ENCODE assay signal across 2 cellular contexts in the genomic region with DNA sequence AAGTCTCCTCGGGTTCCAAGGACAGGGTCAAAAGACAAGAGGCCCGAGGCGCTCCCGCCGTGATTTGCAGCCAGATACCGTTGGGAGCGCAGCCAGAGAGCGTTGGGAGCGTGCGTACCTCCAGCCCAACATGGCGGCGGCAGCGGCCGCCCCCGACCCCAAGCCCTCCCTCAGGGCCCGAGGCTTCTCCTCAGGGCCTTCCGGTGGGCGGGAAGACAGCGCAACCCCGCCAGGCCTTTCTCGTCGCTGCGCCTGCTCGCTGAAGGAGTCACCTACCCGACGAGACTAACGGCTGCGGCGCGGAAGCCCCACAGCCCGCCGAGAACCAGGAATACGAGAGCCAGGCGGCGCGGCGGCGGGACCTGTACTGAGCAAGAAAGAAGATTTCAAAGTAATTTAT.
TF ChIP-seq lines count a peak whose summit lies in the region.

No MANE protein-coding gene starts in this region.

TF ChIP-seq in liver, 16 proteins besides CTCF, POLR2A, EP300 and RAD21:
- no peak for TF ChIP-seq RXRA (IDR thresholded peaks at IDR 0.05)
- no peak for TF ChIP-seq HNF4G (IDR thresholded peaks at IDR 0.05)
- TF ChIP-seq NR2F2 (IDR thresholded peaks at IDR 0.05), result no peak
- TF ChIP-seq, protein P1, sequence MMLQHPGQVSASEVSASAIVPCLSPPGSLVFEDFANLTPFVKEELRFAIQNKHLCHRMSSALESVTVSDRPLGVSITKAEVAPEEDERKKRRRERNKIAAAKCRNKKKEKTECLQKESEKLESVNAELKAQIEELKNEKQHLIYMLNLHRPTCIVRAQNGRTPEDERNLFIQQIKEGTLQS (IDR thresholded peaks at IDR 0.05), result no peak
- TF ChIP-seq, protein P2, sequence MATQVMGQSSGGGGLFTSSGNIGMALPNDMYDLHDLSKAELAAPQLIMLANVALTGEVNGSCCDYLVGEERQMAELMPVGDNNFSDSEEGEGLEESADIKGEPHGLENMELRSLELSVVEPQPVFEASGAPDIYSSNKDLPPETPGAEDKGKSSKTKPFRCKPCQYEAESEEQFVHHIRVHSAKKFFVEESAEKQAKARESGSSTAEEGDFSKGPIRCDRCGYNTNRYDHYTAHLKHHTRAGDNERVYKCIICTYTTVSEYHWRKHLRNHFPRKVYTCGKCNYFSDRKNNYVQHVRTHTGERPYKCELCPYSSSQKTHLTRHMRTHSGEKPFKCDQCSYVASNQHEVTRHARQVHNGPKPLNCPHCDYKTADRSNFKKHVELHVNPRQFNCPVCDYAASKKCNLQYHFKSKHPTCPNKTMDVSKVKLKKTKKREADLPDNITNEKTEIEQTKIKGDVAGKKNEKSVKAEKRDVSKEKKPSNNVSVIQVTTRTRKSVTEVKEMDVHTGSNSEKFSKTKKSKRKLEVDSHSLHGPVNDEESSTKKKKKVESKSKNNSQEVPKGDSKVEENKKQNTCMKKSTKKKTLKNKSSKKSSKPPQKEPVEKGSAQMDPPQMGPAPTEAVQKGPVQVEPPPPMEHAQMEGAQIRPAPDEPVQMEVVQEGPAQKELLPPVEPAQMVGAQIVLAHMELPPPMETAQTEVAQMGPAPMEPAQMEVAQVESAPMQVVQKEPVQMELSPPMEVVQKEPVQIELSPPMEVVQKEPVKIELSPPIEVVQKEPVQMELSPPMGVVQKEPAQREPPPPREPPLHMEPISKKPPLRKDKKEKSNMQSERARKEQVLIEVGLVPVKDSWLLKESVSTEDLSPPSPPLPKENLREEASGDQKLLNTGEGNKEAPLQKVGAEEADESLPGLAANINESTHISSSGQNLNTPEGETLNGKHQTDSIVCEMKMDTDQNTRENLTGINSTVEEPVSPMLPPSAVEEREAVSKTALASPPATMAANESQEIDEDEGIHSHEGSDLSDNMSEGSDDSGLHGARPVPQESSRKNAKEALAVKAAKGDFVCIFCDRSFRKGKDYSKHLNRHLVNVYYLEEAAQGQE (IDR thresholded peaks at IDR 0.05), result no peak
- no peak for TF ChIP-seq JUND (IDR thresholded peaks at IDR 0.05)
- TF ChIP-seq FOXA1 (IDR thresholded peaks at IDR 0.05), result no peak
- TF ChIP-seq TAF1 (conservative IDR thresholded peaks at IDR 0.05), result no peak
- TF ChIP-seq SP1 (IDR thresholded peaks at IDR 0.05), result no peak
- no peak for TF ChIP-seq EGR1 (IDR thresholded peaks at IDR 0.05; ENCODE audit: low read depth in 2 of 2)
- no peak for TF ChIP-seq FOXA2 (IDR thresholded peaks at IDR 0.05)
- TF ChIP-seq GABPA (IDR thresholded peaks at IDR 0.05 in 1 of 2, conservative IDR thresholded peaks at IDR 0.05 in 1 of 2), result no peak
- TF ChIP-seq, protein P3, sequence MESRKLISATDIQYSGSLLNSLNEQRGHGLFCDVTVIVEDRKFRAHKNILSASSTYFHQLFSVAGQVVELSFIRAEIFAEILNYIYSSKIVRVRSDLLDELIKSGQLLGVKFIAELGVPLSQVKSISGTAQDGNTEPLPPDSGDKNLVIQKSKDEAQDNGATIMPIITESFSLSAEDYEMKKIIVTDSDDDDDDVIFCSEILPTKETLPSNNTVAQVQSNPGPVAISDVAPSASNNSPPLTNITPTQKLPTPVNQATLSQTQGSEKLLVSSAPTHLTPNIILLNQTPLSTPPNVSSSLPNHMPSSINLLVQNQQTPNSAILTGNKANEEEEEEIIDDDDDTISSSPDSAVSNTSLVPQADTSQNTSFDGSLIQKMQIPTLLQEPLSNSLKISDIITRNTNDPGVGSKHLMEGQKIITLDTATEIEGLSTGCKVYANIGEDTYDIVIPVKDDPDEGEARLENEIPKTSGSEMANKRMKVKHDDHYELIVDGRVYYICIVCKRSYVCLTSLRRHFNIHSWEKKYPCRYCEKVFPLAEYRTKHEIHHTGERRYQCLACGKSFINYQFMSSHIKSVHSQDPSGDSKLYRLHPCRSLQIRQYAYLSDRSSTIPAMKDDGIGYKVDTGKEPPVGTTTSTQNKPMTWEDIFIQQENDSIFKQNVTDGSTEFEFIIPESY (IDR thresholded peaks at IDR 0.05), result no peak
- TF ChIP-seq, protein P4, sequence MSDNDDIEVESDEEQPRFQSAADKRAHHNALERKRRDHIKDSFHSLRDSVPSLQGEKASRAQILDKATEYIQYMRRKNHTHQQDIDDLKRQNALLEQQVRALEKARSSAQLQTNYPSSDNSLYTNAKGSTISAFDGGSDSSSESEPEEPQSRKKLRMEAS (IDR thresholded peaks at IDR 0.05), result no peak
- no peak for TF ChIP-seq YY1 (IDR thresholded peaks at IDR 0.05)

TF ChIP-seq in HepG2, 621 proteins besides CTCF, POLR2A, EP300 and RAD21:
- TF ChIP-seq, protein P5, sequence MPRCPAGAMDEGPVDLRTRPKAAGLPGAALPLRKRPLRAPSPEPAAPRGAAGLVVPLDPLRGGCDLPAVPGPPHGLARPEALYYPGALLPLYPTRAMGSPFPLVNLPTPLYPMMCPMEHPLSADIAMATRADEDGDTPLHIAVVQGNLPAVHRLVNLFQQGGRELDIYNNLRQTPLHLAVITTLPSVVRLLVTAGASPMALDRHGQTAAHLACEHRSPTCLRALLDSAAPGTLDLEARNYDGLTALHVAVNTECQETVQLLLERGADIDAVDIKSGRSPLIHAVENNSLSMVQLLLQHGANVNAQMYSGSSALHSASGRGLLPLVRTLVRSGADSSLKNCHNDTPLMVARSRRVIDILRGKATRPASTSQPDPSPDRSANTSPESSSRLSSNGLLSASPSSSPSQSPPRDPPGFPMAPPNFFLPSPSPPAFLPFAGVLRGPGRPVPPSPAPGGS (CRISPR knock-in tag; IDR thresholded peaks at IDR 0.05), result no peak
- TF ChIP-seq NCOR1 (IDR thresholded peaks at IDR 0.05; ENCODE audit: borderline replicate concordance, low read length) (no peak), ATAD3A (CRISPR knock-in tag; IDR thresholded peaks at IDR 0.05) (no peak), ZNF296 (CRISPR knock-in tag; conservative IDR thresholded peaks at IDR 0.05) (no peak), KDM6A (CRISPR knock-in tag; IDR thresholded peaks at IDR 0.05; ENCODE audit: low read depth) (no peak), SOX13 (IDR thresholded peaks at IDR 0.05) (no peak), SOX13 (CRISPR knock-in tag; conservative IDR thresholded peaks at IDR 0.05 in 1 of 2, IDR thresholded peaks at IDR 0.05 in 1 of 2) (no peak), ZNF782 (CRISPR knock-in tag; IDR thresholded peaks at IDR 0.05; ENCODE audit: borderline replicate concordance) (no peak), ZNF124 (CRISPR knock-in tag; IDR thresholded peaks at IDR 0.05) (no peak), SMAD9 (CRISPR knock-in tag; IDR thresholded peaks at IDR 0.05) (no peak), ZBTB21 (CRISPR knock-in tag; IDR thresholded peaks at IDR 0.05) (no peak)
- TF ChIP-seq, protein P6, sequence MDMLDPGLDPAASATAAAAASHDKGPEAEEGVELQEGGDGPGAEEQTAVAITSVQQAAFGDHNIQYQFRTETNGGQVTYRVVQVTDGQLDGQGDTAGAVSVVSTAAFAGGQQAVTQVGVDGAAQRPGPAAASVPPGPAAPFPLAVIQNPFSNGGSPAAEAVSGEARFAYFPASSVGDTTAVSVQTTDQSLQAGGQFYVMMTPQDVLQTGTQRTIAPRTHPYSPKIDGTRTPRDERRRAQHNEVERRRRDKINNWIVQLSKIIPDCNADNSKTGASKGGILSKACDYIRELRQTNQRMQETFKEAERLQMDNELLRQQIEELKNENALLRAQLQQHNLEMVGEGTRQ (IDR thresholded peaks at IDR 0.05; ENCODE audit: low read depth, low read length), result no peak
- TF ChIP-seq, protein P6 (CRISPR knock-in tag; IDR thresholded peaks at IDR 0.05; ENCODE audit: borderline replicate concordance), result no peak
- TF ChIP-seq, protein P7, sequence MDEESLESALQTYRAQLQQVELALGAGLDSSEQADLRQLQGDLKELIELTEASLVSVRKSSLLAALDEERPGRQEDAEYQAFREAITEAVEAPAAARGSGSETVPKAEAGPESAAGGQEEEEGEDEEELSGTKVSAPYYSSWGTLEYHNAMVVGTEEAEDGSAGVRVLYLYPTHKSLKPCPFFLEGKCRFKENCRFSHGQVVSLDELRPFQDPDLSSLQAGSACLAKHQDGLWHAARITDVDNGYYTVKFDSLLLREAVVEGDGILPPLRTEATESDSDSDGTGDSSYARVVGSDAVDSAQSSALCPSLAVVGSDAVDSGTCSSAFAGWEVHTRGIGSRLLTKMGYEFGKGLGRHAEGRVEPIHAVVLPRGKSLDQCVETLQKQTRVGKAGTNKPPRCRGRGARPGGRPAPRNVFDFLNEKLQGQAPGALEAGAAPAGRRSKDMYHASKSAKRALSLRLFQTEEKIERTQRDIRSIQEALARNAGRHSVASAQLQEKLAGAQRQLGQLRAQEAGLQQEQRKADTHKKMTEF (CRISPR knock-in tag; IDR thresholded peaks at IDR 0.05), result no peak
TF ChIP-seq in HepG2: peak in this region for 0.
